ENCODE assay signal across 9 cellular contexts in the genomic region with DNA sequence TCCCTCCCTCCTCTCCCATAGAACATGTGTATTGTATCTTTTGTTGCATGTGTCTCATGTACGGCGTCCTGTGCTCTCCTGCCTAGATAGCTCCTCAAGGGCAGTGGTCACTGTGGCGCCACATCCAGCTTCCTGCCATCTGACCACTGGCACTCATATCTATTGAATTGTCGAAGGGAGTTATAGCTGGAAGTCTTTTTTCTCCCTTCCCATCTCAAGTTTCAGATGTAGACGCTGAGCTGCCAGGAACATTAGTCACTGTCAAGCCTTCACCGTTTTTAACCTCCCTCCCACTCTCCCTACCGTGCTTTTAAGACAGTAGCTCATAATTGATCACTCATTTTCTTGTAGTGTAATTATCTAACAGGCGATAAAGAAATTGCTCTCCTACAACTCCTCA. TPM values are rescaled to one million over a fixed set of nuclear protein-coding genes. Genes with fewer than 3 reads are reported as not detected.
DNase-seq lines count a peak whose midpoint lies in the region; ATAC-seq and TF ChIP-seq lines count a peak whose summit lies in the region.
"Had no signal": no experiment of that assay in that cellular context is flagged by ENCODE, and none has a peak within 500 bp of the region (broad histone marks: within the 10 kb centered on the region; RNA-seq: fewer than 3 reads in every experiment).

No MANE protein-coding gene starts in this region.

- DNase-seq in ELR (ENCODE audit: low read depth) (peak; percentile 87), RWPE2 (ENCODE audit: low spot score) (no peak), dorsolateral prefrontal cortex (peak in 1 of 10 donors; percentile 27), psoas muscle (peak; percentile 33 to 62), NCI-H1436 treated with DMSO at 0.1 percent for 48 hours (lab: John Stamatoyannopoulos, UW) (no peak)
- DNase-seq in stimulated activated CD4-positive, alpha-beta T cell treated with anti-CD3 and anti-CD28 coated beads, Interleukin-4, amount 100 ng/mL, for 24 hours = no peak
- no peak for DNase-seq in CD4-positive, alpha-beta memory T cell
- DNase-seq: MM.1S had no signal

- WGBS in psoas muscle, 3 donors = 27 to 39% (median 34%) methylated on average over 8 of the region's 8 CpGs

- H3K9me3 Mint-ChIP-seq in CD4-positive, alpha-beta memory T cell = no peaks in the 10 kb centered on the region

- CTCF ChIA-PET in CD4-positive, alpha-beta memory T cell (lab: Charles Lee; ENCODE audit: partially characterized antibody) = interaction anchor here (1.0 to 6.9 kb wide), 5 partner anchors 10 to 216 kb away, joined by 3 to 55 read pairs (median 3); no protein-coding TSS in a partner anchor

- peaks cover 0 to 4% (median under 1%) of the 10 kb centered on the region in 4 donors for H3K4me1 Mint-ChIP-seq in CD4-positive, alpha-beta memory T cell

- no peaks in the 10 kb centered on the region for H3K27me3 Mint-ChIP-seq in CD4-positive, alpha-beta memory T cell

- H3K27ac ChIP-seq in RWPE2 (ENCODE audit: poor library complexity, severe bottlenecking) = peak overlapping the region; percentile 36
- H3K27ac ChIP-seq in dorsolateral prefrontal cortex = peak overlapping the region in 34 of 59 donors; percentile 0 to 74 (median 36)
- peak overlapping the region; percentile 60 for H3K27ac ChIP-seq in psoas muscle
- H3K27ac ChIP-seq in CD4-positive, alpha-beta memory T cell (ENCODE audit: low read depth, low read length) = no peak overlapping the region

- H3K36me3 ChIP-seq in RWPE2 (ENCODE audit: low read depth) = peaks cover 98% of the 10 kb centered on the region
- H3K36me3 ChIP-seq in psoas muscle (ENCODE audit: insufficient read depth in 1 of 2, low read depth in 1 of 2) = peaks cover 3 to 83% of the 10 kb centered on the region in 2 donors
- H3K36me3 ChIP-seq in CD4-positive, alpha-beta memory T cell (ENCODE audit: insufficient read depth, low read length) = peaks cover 32% of the 10 kb centered on the region

- no peak overlapping the region for H3K4me3 Mint-ChIP-seq in CD4-positive, alpha-beta memory T cell

- no peaks in the 10 kb centered on the region for H3K9me3 ChIP-seq in RWPE2 (ENCODE audit: severe bottlenecking)
- H3K9me3 ChIP-seq in psoas muscle = no peaks in the 10 kb centered on the region
- H3K9me3 ChIP-seq in CD4-positive, alpha-beta memory T cell (ENCODE audit: control insufficient read depth in 1 of 2, low read length in 2 of 2) = no peaks in the 10 kb centered on the region

- no peak overlapping the region for H3K4me3 ChIP-seq in RWPE2 (ENCODE audit: severe bottlenecking)
- H3K4me3 ChIP-seq in dorsolateral prefrontal cortex = no peak overlapping the region
- H3K4me3 ChIP-seq in psoas muscle = no peak overlapping the region
- H3K4me3 ChIP-seq in CD4-positive, alpha-beta memory T cell (ENCODE audit: low read length in 2 of 2) = no peak overlapping the region

- H3K27me3 ChIP-seq in RWPE2 (ENCODE audit: insufficient read depth, poor library complexity, severe bottlenecking) (no peaks in the 10 kb centered on the region), dorsolateral prefrontal cortex (no peaks in the 10 kb centered on the region), psoas muscle (ENCODE audit: insufficient read depth in 3 of 3, low read length in 2 of 3) (no peaks in the 10 kb centered on the region)
- no peaks in the 10 kb centered on the region for H3K27me3 ChIP-seq in CD4-positive, alpha-beta memory T cell (ENCODE audit: insufficient read depth, low read length)

- POLR2A ChIA-PET in CD4-positive, alpha-beta memory T cell (lab: Charles Lee; ENCODE audit: partially characterized antibody) = interaction anchor here (0.6 kb wide), 1 partner anchor 988 kb away, joined by 4 read pairs; no protein-coding TSS in a partner anchor

- H3K36me3 Mint-ChIP-seq in CD4-positive, alpha-beta memory T cell = peaks cover 46 to 63% of the 10 kb centered on the region in 2 donors

- TF ChIP-seq CTCF in RWPE2 (IDR thresholded peaks at IDR 0.05; ENCODE audit: poor library complexity, severe bottlenecking) (no peak), dorsolateral prefrontal cortex (IDR thresholded peaks at IDR 0.05 in 54 of 56, conservative IDR thresholded peaks at IDR 0.05 in 2 of 56; ENCODE audit: low read depth in 1 of 56, partially characterized antibody in 56 of 56) (no peak), psoas muscle (IDR thresholded peaks at IDR 0.05) (no peak)

- intact Hi-C loops in dorsolateral prefrontal cortex (cut with DNase I) = no loop called here
- intact Hi-C loops in psoas muscle (cut with DNase I) = no loop called here
- intact Hi-C loops in CD4-positive, alpha-beta memory T cell (cut with micrococcal nuclease) = no loop called here

- ATAC-seq in RWPE2 (ENCODE audit: low read depth) (peak; percentile 95), psoas muscle (peak; percentile 87 to 94 (median 92)), GM18861 (IDR thresholded peaks at IDR 0.05; ENCODE audit: unreplicated experiment) (no peak)

- peak overlapping the region in 1 of 7 donors; percentile 10 for H3K27ac Mint-ChIP-seq in CD4-positive, alpha-beta memory T cell

- H3K4me1 ChIP-seq in RWPE2 (ENCODE audit: insufficient read depth, poor library complexity, severe bottlenecking) (peaks cover 12% of the 10 kb centered on the region), psoas muscle (peaks cover 5% of the 10 kb centered on the region)
- no peaks in the 10 kb centered on the region for H3K4me1 ChIP-seq in CD4-positive, alpha-beta memory T cell (ENCODE audit: insufficient read depth, low read length)

RNA-seq across cellular contexts. Expression of a gene that starts 33.0 kb away (rescaled TPM):
- 10 to 100 TPM; 41.0 to 93.1 (median 63.8) TPM for total RNA-seq in dorsolateral prefrontal cortex
- total RNA-seq in psoas muscle = 10 to 100 TPM; 57.4 to 77.4 (median 67.0) TPM
- 10 to 100 TPM; 34.7 to 40.5 (median 37.5) TPM for polyA plus RNA-seq in psoas muscle
- total RNA-seq in CD4-positive, alpha-beta memory T cell = 10 to 100 TPM; 27.9 to 29.8 TPM
- polyA plus RNA-seq in CD4-positive, alpha-beta memory T cell = 10 to 100 TPM; 42.2 to 48.3 TPM

RNA-seq across cellular contexts. Expression of a gene that starts 44.1 kb away (rescaled TPM):
- total RNA-seq in dorsolateral prefrontal cortex = 10 to 100 TPM in 117 of 120 experiments, 1 to 10 TPM in 3; 4.0 to 42.2 (median 22.1) TPM
- under 1 TPM; 0.06 to 0.18 (median 0.14) TPM for total RNA-seq in psoas muscle
- polyA plus RNA-seq in psoas muscle = under 1 TPM; 0.01 to 0.08 (median 0.04) TPM
- under 1 TPM; 0.14 to 0.20 TPM for total RNA-seq in CD4-positive, alpha-beta memory T cell
- under 1 TPM in 1 of 2 donors, not detected in 1; 0.11 TPM for polyA plus RNA-seq in CD4-positive, alpha-beta memory T cell

Comparison
In these comparisons a context has a peak if more than half of its experiments do, and no peak if none do; other contexts are left out.
1. DNase-seq: peak in ELR (single experiment) and psoas muscle (2 of 2); none in RWPE2 (single experiment), stimulated activated CD4-positive, alpha-beta T cell treated with anti-CD3 and anti-CD28 coated beads, Interleukin-4, amount 100 ng/mL, for 24 hours (single experiment), NCI-H1436 treated with DMSO at 0.1 percent for 48 hours (single experiment) and CD4-positive, alpha-beta memory T cell (0 of 5).
2. RNA of a gene that starts 44.1 kb away (total RNA-seq): 4.0 to 42.2 TPM in dorsolateral prefrontal cortex; 0.14 to 0.20 TPM in CD4-positive, alpha-beta memory T cell and 0.06 to 0.18 TPM in psoas muscle; every median in the first group is over 4 times any median in the second.